ENCODE assay signal across 11 cellular contexts in the genomic region with DNA sequence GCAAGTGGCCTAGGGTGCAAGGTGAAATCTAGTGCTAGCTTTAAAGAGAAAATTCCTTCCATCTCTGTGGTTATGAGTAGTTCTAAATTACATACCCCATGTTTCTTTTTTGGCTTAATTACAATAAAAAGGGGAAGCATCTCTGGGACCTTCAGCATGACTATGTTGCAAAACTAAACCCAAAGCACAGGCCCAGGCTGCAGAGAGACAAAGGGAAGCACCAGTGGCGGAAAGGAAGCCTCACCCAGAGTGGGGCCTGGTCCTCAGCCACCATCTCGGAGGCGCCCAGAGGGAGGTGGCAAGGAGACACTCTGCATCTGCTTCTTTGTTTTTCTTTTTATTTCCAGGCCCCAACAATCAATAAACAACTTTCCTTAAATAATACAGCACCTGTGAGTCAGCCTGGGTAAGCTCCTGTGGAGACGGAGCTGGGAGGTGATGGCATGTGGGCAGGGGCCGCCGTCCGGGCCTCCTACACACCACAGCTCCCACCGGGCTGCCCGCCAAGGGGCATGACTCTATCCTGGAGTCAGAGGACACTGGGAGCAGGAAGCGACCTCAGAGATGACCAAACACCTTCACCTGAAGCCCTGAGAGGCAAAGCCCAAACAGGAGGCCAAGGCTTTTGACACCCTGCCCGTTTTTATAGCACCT. TPM values are rescaled to one million over a fixed set of nuclear protein-coding genes. Genes with fewer than 3 reads are reported as not detected.
A peak's percentile ranks its signal among the peaks of the same experiment; 100 is the strongest.
DNase-seq lines count a peak whose midpoint lies in the region; ATAC-seq, FAIRE-seq and TF ChIP-seq lines count a peak whose summit lies in the region.
"Had no signal": no experiment of that assay in that cellular context is flagged by ENCODE, and none has a peak within 500 bp of the region (broad histone marks: within the 10 kb centered on the region; RNA-seq: fewer than 3 reads in every experiment).

No MANE protein-coding gene starts in this region.

- H3K4me1 Mint-ChIP-seq in activated naive CD4-positive, alpha-beta T cell treated with anti-CD3 and anti-CD28 coated beads for 36 hours (ENCODE audit: low read depth): peaks cover 91% of the 10 kb centered on the region
- peaks cover 71% of the 10 kb centered on the region for H3K4me1 Mint-ChIP-seq in activated B cell treated with CpG ODN at 0.5 μM for 24 hours

- H3K4me1 ChIP-seq in uterus: peaks cover 0 to 8% of the 10 kb centered on the region in 2 donors
- no peaks in the 10 kb centered on the region for H3K4me1 ChIP-seq in small intestine (ENCODE audit: control insufficient read depth in 2 of 2, insufficient read depth in 1 of 2, low read depth in 1 of 2, low read length in 1 of 2)

- peak; percentile 55 for DNase-seq in activated naive CD4-positive, alpha-beta T cell treated with anti-CD3 and anti-CD28 coated beads for 36 hours
- DNase-seq in activated naive CD4-positive, alpha-beta T cell treated with anti-CD3 and anti-CD28 coated beads, Interleukin-2, amount 50 U/mL, for 16 hours: no peak
- DNase-seq in activated B cell treated with CpG ODN at 0.5 μM for 24 hours (no peak), kidney glomerular epithelial cell (lab: John Stamatoyannopoulos, UW) (peak; percentile 63), uterus (no peak), HTR-8/SVneo (ENCODE audit: insufficient read length, low spot score) (no peak), small intestine (no peak)

- H3K9me3 ChIP-seq in uterus (no peaks in the 10 kb centered on the region), small intestine (ENCODE audit: control insufficient read depth, low read depth) (no peaks in the 10 kb centered on the region)

- POLR2A ChIA-PET in activated B cell treated with CpG ODN at 0.5 μM for 24 hours (lab: Charles Lee): interaction anchor here (0.6 to 1.3 kb wide), 4 partner anchors 9 to 232 kb away, joined by 3 to 9 read pairs (median 5); no protein-coding TSS in a partner anchor

- H3K4me3 ChIP-seq in uterus (no peak overlapping the region), small intestine (ENCODE audit: low read depth in 1 of 2, low read length in 2 of 2) (no peak overlapping the region)
- H3K4me3 ChIP-seq: K562, SK-N-MC had no signal

- H3K36me3 ChIP-seq in uterus (no peaks in the 10 kb centered on the region), small intestine (ENCODE audit: control insufficient read depth in 2 of 2, insufficient read depth in 2 of 2, low read length in 2 of 2) (peaks cover 0 to 2% of the 10 kb centered on the region in 2 donors)

- peak overlapping the region; percentile 41 for H3K4me3 Mint-ChIP-seq in activated naive CD4-positive, alpha-beta T cell treated with anti-CD3 and anti-CD28 coated beads for 36 hours
- H3K4me3 Mint-ChIP-seq in activated B cell treated with CpG ODN at 0.5 μM for 24 hours: peak overlapping the region; percentile 17

- CTCF ChIA-PET in activated naive CD4-positive, alpha-beta T cell treated with anti-CD3 and anti-CD28 coated beads for 36 hours (lab: Charles Lee): interaction anchor here (0.9 to 1.8 kb wide), 3 partner anchors 14 to 83 kb away, joined by 3 to 4 read pairs (median 3); no protein-coding TSS in a partner anchor
- CTCF ChIA-PET in activated B cell treated with CpG ODN at 0.5 μM for 24 hours (lab: Charles Lee): interaction anchor here (1.0 kb wide), 1 partner anchor 9 kb away, joined by 3 read pairs; no protein-coding TSS in a partner anchor

- no peak for TF ChIP-seq CTCF in activated B cell treated with CpG ODN at 0.5 μM for 24 hours (IDR thresholded peaks at IDR 0.05)
- no peak for TF ChIP-seq CTCF in uterus (IDR thresholded peaks at IDR 0.05)

- H3K27me3 ChIP-seq in uterus (no peaks in the 10 kb centered on the region), small intestine (ENCODE audit: control insufficient read depth in 2 of 2, insufficient read depth in 2 of 2, low read length in 2 of 2) (no peaks in the 10 kb centered on the region)

- 77 to 84% (median 82%) methylated on average over 11 of the region's 11 CpGs for WGBS in small intestine, 3 donors

- no peak for TF ChIP-seq POLR2A in uterus (IDR thresholded peaks at IDR 0.05)

- H3K27me3 Mint-ChIP-seq in activated naive CD4-positive, alpha-beta T cell treated with anti-CD3 and anti-CD28 coated beads for 36 hours (ENCODE audit: low read depth): no peaks in the 10 kb centered on the region
- H3K27me3 Mint-ChIP-seq in activated B cell treated with CpG ODN at 0.5 μM for 24 hours: no peaks in the 10 kb centered on the region

- peaks cover 47% of the 10 kb centered on the region for H3K36me3 Mint-ChIP-seq in activated naive CD4-positive, alpha-beta T cell treated with anti-CD3 and anti-CD28 coated beads for 36 hours (ENCODE audit: low read depth)
- H3K36me3 Mint-ChIP-seq in activated B cell treated with CpG ODN at 0.5 μM for 24 hours (ENCODE audit: low read depth): peaks cover 51% of the 10 kb centered on the region

- ATAC-seq in activated B cell treated with CpG ODN at 0.5 μM for 24 hours (ENCODE audit: low read depth) (peak; percentile 68), GM21619 (IDR thresholded peaks at IDR 0.05; ENCODE audit: unreplicated experiment) (no peak)
- ATAC-seq: K562 had no signal

- peaks cover 11% of the 10 kb centered on the region for H3K9me3 Mint-ChIP-seq in activated naive CD4-positive, alpha-beta T cell treated with anti-CD3 and anti-CD28 coated beads for 36 hours
- no peaks in the 10 kb centered on the region for H3K9me3 Mint-ChIP-seq in activated B cell treated with CpG ODN at 0.5 μM for 24 hours

- intact Hi-C loops in activated naive CD4-positive, alpha-beta T cell treated with anti-CD3 and anti-CD28 coated beads for 36 hours (cut with micrococcal nuclease): no loop called here
- intact Hi-C loops in activated B cell treated with CpG ODN at 0.5 μM for 24 hours (cut with micrococcal nuclease) (loop anchor here (1.0 kb wide), 1 partner anchor 16 kb away; no protein-coding TSS in a partner anchor), uterus (cut with DNase I; ENCODE audit: low total_unique reads) (no loop called here)

- FAIRE-seq in HTR-8/SVneo (lab: Jason Lieb, UNC) (no peak), small intestine (lab: Jason Lieb, UNC) (no peak)
- FAIRE-seq: GM18507, K562 had no signal

- H3K27ac Mint-ChIP-seq in activated naive CD4-positive, alpha-beta T cell treated with anti-CD3 and anti-CD28 coated beads for 36 hours: peak overlapping the region; percentile 91
- peak overlapping the region; percentile 79 for H3K27ac Mint-ChIP-seq in activated B cell treated with CpG ODN at 0.5 μM for 24 hours

- H3K27ac ChIP-seq in uterus: peak overlapping the region; percentile 56 to 62
- no peak overlapping the region for H3K27ac ChIP-seq in small intestine (ENCODE audit: low read depth in 1 of 2, low read length in 1 of 2)
- H3K27ac ChIP-seq: SK-N-MC had no signal

RNA-seq across cellular contexts. Expression of a gene that starts 21.7 kb away (rescaled TPM):
- total RNA-seq in activated naive CD4-positive, alpha-beta T cell treated with anti-CD3 and anti-CD28 coated beads for 36 hours: 10 to 100 TPM; 40.3 to 40.9 TPM
- total RNA-seq in activated B cell treated with CpG ODN at 0.5 μM for 24 hours (88.5 and 97.3 TPM in 2 replicates), uterus (100 to 1,000 TPM in 1 of 4 donors, 10 to 100 TPM in 3; 29.7 to 117 (median 44.9) TPM)
- 1 to 10 TPM; 1.8 to 9.6 (median 3.0) TPM for polyA plus RNA-seq in small intestine

Comparison
In these comparisons a context has a peak if more than half of its experiments do, and no peak if none do; other contexts are left out.
1. DNase-seq: peak in activated naive CD4-positive, alpha-beta T cell treated with anti-CD3 and anti-CD28 coated beads for 36 hours (single experiment) and kidney glomerular epithelial cell (single experiment); none in activated naive CD4-positive, alpha-beta T cell treated with anti-CD3 and anti-CD28 coated beads, Interleukin-2, amount 50 U/mL, for 16 hours (single experiment), activated B cell treated with CpG ODN at 0.5 μM for 24 hours (single experiment), uterus (0 of 2), HTR-8/SVneo (single experiment) and small intestine (single experiment).
2. H3K27ac ChIP-seq: peak in uterus (2 of 2); none in small intestine (0 of 2).